ENCODE assay signal across 1 cellular context in genomic region chr19:1383311-1384084, GRCh38.
TF ChIP-seq lines count a peak whose summit lies in the region.

TSS of gene NDUFS7 (plus strand) at chr19:1383907. CDS start at chr19:1383927, 20 bp downstream.

TF ChIP-seq in HepG2, 621 proteins besides CTCF, POLR2A, EP300 and RAD21 (continued from another document and continues in another):
- TF ChIP-seq ZSCAN20 (CRISPR knock-in tag; IDR thresholded peaks at IDR 0.05; ENCODE audit: borderline replicate concordance) (peak; percentile 79), SMAD9 (CRISPR knock-in tag; IDR thresholded peaks at IDR 0.05) (peak; percentile 94), PLSCR1 (CRISPR knock-in tag; IDR thresholded peaks at IDR 0.05; ENCODE audit: borderline replicate concordance) (peak; percentile 98; the same call in 1 of the 2 replicates), ZNF777 (CRISPR knock-in tag; IDR thresholded peaks at IDR 0.05) (peak; percentile 79), ATF7 (IDR thresholded peaks at IDR 0.05) (peak; percentile 26; the same call in 1 of the 2 replicates), ATF7 (CRISPR knock-in tag; IDR thresholded peaks at IDR 0.05) (peak; percentile 95; the same call in 1 of the 2 replicates), ZNF619 (CRISPR knock-in tag; IDR thresholded peaks at IDR 0.05) (peak; percentile 95), FOXJ3 (CRISPR knock-in tag; IDR thresholded peaks at IDR 0.05; ENCODE audit: borderline replicate concordance) (peak; percentile 90), PBX3 (CRISPR knock-in tag; IDR thresholded peaks at IDR 0.05; ENCODE audit: borderline replicate concordance) (peak; percentile 79), TRIM24 (CRISPR knock-in tag; IDR thresholded peaks at IDR 0.05) (no peak), HOMEZ (CRISPR knock-in tag; IDR thresholded peaks at IDR 0.05; ENCODE audit: low read depth) (0 out of 2 replicates have a peak, but pooled peaks have one; percentile 60), ZNF800 (CRISPR knock-in tag; IDR thresholded peaks at IDR 0.05) (peak; percentile 82; the same call in 1 of the 2 replicates), AGO2 (optimal IDR thresholded peaks at IDR 0.05; ENCODE audit: low read depth, low read length) (peak; percentile 50), ZNF747 (CRISPR knock-in tag; IDR thresholded peaks at IDR 0.05; ENCODE audit: borderline replicate concordance) (peak; percentile 98), ZNF367 (CRISPR knock-in tag; IDR thresholded peaks at IDR 0.05; ENCODE audit: borderline replicate concordance) (0 out of 2 replicates have a peak, but pooled peaks have one; percentile 42), ZNF468 (CRISPR knock-in tag; IDR thresholded peaks at IDR 0.05) (peak; percentile 97), ZMYM3 (CRISPR knock-in tag; IDR thresholded peaks at IDR 0.05) (peak; percentile 96), ARNT2 (CRISPR knock-in tag; IDR thresholded peaks at IDR 0.05; ENCODE audit: low read depth) (peak; percentile 93), GATAD1 (CRISPR knock-in tag; IDR thresholded peaks at IDR 0.05) (peak; percentile 98), LCORL (IDR thresholded peaks at IDR 0.05) (no peak), LCORL (CRISPR knock-in tag; IDR thresholded peaks at IDR 0.05) (peak; percentile 90), ZNF501 (CRISPR knock-in tag; IDR thresholded peaks at IDR 0.05) (peak; percentile 100), ZNF784 (CRISPR knock-in tag; IDR thresholded peaks at IDR 0.05; ENCODE audit: borderline replicate concordance) (peak; percentile 92), TFE3 (CRISPR knock-in tag; IDR thresholded peaks at IDR 0.05) (peak; percentile 67), ZNF350 (CRISPR knock-in tag; IDR thresholded peaks at IDR 0.05; ENCODE audit: borderline replicate concordance, low read depth) (peak; percentile 99), AFF4 (CRISPR knock-in tag; IDR thresholded peaks at IDR 0.05) (peak; percentile 73; the same call in 1 of the 2 replicates), ZBED4 (CRISPR knock-in tag; IDR thresholded peaks at IDR 0.05; ENCODE audit: borderline replicate concordance) (peak; percentile 63; the same call in 1 of the 2 replicates), ZNF317 (CRISPR knock-in tag; IDR thresholded peaks at IDR 0.05) (peak; percentile 93), ZFP1 (CRISPR knock-in tag; IDR thresholded peaks at IDR 0.05) (peak; percentile 72; the same call in 1 of the 2 replicates), ZNF7 (CRISPR knock-in tag; IDR thresholded peaks at IDR 0.05) (no peak), ZNF180 (CRISPR knock-in tag; IDR thresholded peaks at IDR 0.05; ENCODE audit: borderline replicate concordance, low read depth) (0 out of 2 replicates have a peak, but pooled peaks have one; percentile 80), DMAP1 (CRISPR knock-in tag; IDR thresholded peaks at IDR 0.05) (peak; percentile 84), ZNF609 (CRISPR knock-in tag; IDR thresholded peaks at IDR 0.05; ENCODE audit: borderline replicate concordance) (peak; percentile 85), KLF11 (CRISPR knock-in tag; IDR thresholded peaks at IDR 0.05) (0 out of 2 replicates have a peak, but pooled peaks have one; percentile 74), ZNF556 (CRISPR knock-in tag; IDR thresholded peaks at IDR 0.05; ENCODE audit: borderline replicate concordance) (peak; percentile 100; the same call in 1 of the 2 replicates), TCF12 (IDR thresholded peaks at IDR 0.05) (no peak), TCF12 (CRISPR knock-in tag; IDR thresholded peaks at IDR 0.05) (peak; percentile 95), BORCS8-MEF2B (CRISPR knock-in tag; IDR thresholded peaks at IDR 0.05) (peak; percentile 96), ZNF737 (CRISPR knock-in tag; IDR thresholded peaks at IDR 0.05; ENCODE audit: borderline replicate concordance) (peak; percentile 96; the same call in 1 of the 2 replicates)
